Comparison of ENCODE assay signal across 16 cellular contexts in genomic region chr2:8656160-8656641, GRCh38. TPM values are rescaled to one million over a fixed set of nuclear protein-coding genes. Genes with fewer than 3 reads are reported as not detected.
DNase-seq lines count a peak whose midpoint lies in the region; ATAC-seq, FAIRE-seq and TF ChIP-seq lines count a peak whose summit lies in the region.
"Had no signal": no experiment of that assay in that cellular context is flagged by ENCODE, and none has a peak within 500 bp of the region (broad histone marks: within the 10 kb centered on the region; RNA-seq: fewer than 3 reads in every experiment).

No MANE protein-coding gene starts in this region.

- no peaks in the 10 kb centered on the region for H3K9me3 Mint-ChIP-seq in type B pancreatic cell
- H3K9me3 Mint-ChIP-seq: CD4-positive, CD25-positive, alpha-beta regulatory T cell; T-helper 1 cell treated with Interleukin-12 subunit alpha and Interleukin-12 subunit beta and Interleukin-4 antibody, amounts not matched to agents 30 μg/mL and 1 μg/mL, for 36 hours had no signal

- no peak for TF ChIP-seq CTCF in AG10803 (conservative IDR thresholded peaks at IDR 0.05; ENCODE audit: low read length)
- no peak for TF ChIP-seq CTCF in type B pancreatic cell (conservative IDR thresholded peaks at IDR 0.05)

- no peak for FAIRE-seq in GM19239 (lab: Jason Lieb, UNC)

- H3K4me3 ChIP-seq in AG10803 (ENCODE audit: low read length) (no peak overlapping the region), right cardiac atrium (ENCODE audit: low read length) (no peak overlapping the region)
- H3K4me3 ChIP-seq: stomach had no signal

- H3K27me3 Mint-ChIP-seq in T-helper 17 cell, result peaks cover 13% of the 10 kb centered on the region
- H3K27me3 Mint-ChIP-seq in type B pancreatic cell, result no peaks in the 10 kb centered on the region

- H3K27ac Mint-ChIP-seq in T-helper 17 cell, result peak overlapping the region; percentile 82
- no peak overlapping the region for H3K27ac Mint-ChIP-seq in type B pancreatic cell
- H3K27ac Mint-ChIP-seq: CD4-positive, CD25-positive, alpha-beta regulatory T cell had no signal

- ATAC-seq in T-helper 17 cell, result no peak
- ATAC-seq in right cardiac atrium, result no peak
- ATAC-seq: left colon had no signal

- H3K9me3 ChIP-seq in T-helper 17 cell (ENCODE audit: control insufficient read depth, low read length, poor library complexity, severe bottlenecking) (no peaks in the 10 kb centered on the region), right cardiac atrium (ENCODE audit: control insufficient read depth, low read length) (no peaks in the 10 kb centered on the region)
- H3K9me3 ChIP-seq: stomach had no signal

- peaks cover 3% of the 10 kb centered on the region for H3K36me3 Mint-ChIP-seq in T-helper 17 cell (ENCODE audit: low read depth)
- peaks cover 3% of the 10 kb centered on the region for H3K36me3 Mint-ChIP-seq in type B pancreatic cell
- H3K36me3 Mint-ChIP-seq: CD4-positive, CD25-positive, alpha-beta regulatory T cell had no signal

- peaks cover 13% of the 10 kb centered on the region for H3K4me1 ChIP-seq in right cardiac atrium (ENCODE audit: control insufficient read depth, insufficient read depth, low read length)

- H3K4me1 Mint-ChIP-seq in T-helper 17 cell, result peaks cover 12% of the 10 kb centered on the region
- peaks cover 30% of the 10 kb centered on the region for H3K4me1 Mint-ChIP-seq in type B pancreatic cell (ENCODE audit: unreplicated experiment)

- WGBS in right cardiac atrium, result 95% methylated on average over 5 of the region's 5 CpGs

- H3K27ac ChIP-seq in right cardiac atrium (ENCODE audit: low read length), result no peak overlapping the region
- H3K27ac ChIP-seq: stomach had no signal

- no peaks in the 10 kb centered on the region for H3K27me3 ChIP-seq in right cardiac atrium (ENCODE audit: control insufficient read depth, insufficient read depth)
- H3K27me3 ChIP-seq: stomach had no signal

- intact Hi-C loops in right cardiac atrium (cut with DNase I), result no loop called here

- H3K4me3 Mint-ChIP-seq in T-helper 17 cell (no peak overlapping the region), type B pancreatic cell (no peak overlapping the region)
- H3K4me3 Mint-ChIP-seq: CD4-positive, CD25-positive, alpha-beta regulatory T cell; T-helper 1 cell treated with Interleukin-12 subunit alpha and Interleukin-12 subunit beta and Interleukin-4 antibody, amounts not matched to agents 30 μg/mL and 1 μg/mL, for 36 hours had no signal

- DNase-seq in AG10803 (ENCODE audit: low read depth), result peak; percentile 85
- peak; percentile 19 for DNase-seq in HT-29 (ENCODE audit: low spot score)
- no peak for DNase-seq in T-helper 17 cell
- DNase-seq in iris pigment epithelial cell (ENCODE audit: low read depth), result peak; percentile 26
- no peak for DNase-seq in GM19239 (ENCODE audit: insufficient read length, low spot score)
- no peak for DNase-seq in occipital lobe (lab: John Stamatoyannopoulos, UW)
- DNase-seq in type B pancreatic cell (ENCODE audit: extremely low spot score, unreplicated experiment), result no peak
- DNase-seq in right cardiac atrium, result no peak
- DNase-seq: activated CD4-positive, alpha-beta T cell treated with anti-CD3 and anti-CD28 coated beads for 4 hours; CD4-positive, CD25-positive, alpha-beta regulatory T cell; glutamatergic neuron; KBM-7; left colon; NCI-H2029; stomach had no signal

RNA-seq across cellular contexts. Expression of gene ID2, which starts 25.7 kb away (rescaled TPM):
- 152 and 161 TPM in 2 replicates for total RNA-seq in HT-29 (2014; rRNA removed; shearing (Covaris generic))
- 100 to 1,000 TPM; 103 to 113 TPM for total RNA-seq in T-helper 17 cell
- 314 TPM for total RNA-seq in occipital lobe
- total RNA-seq in type B pancreatic cell (ENCODE audit: low replicate concordance), result 194 and 310 TPM in 2 replicates
- 100 to 1,000 TPM; 109 to 121 (median 114) TPM for total RNA-seq in right cardiac atrium
- polyA plus RNA-seq in right cardiac atrium, result 205 TPM

Comparison
In these comparisons a context has a peak if more than half of its experiments do, and no peak if none do; other contexts are left out.
1. DNase-seq: peak in AG10803 (single experiment), HT-29 (single experiment) and iris pigment epithelial cell (single experiment); none in T-helper 17 cell (0 of 3), GM19239 (single experiment), occipital lobe (single experiment), type B pancreatic cell (single experiment) and right cardiac atrium (0 of 3).